In the genomic region with DNA sequence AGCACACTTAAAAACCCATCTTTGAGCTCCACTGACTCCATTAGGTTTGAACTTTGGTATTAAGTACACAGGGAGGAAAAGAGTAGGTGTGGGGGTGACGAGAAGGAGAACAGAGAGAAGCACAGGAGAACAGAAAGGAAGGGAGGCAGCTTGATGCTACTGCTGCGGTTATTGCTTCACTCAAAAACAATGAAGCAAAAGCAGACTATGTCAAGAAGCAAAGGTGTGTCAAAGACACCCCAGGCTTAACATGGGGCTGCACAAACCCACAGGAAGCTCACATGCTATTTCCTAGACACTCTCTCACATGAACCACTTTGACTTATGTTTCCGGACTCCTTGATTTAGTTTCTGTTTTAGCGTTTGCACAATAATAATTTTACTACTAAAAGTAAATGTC, we compare ENCODE assay signal across 7 cellular contexts.
DNase-seq lines count a peak whose midpoint lies in the region; ATAC-seq and TF ChIP-seq lines count a peak whose summit lies in the region.

No MANE protein-coding gene starts in this region.

- TF ChIP-seq EP300 in ovary (IDR thresholded peaks at IDR 0.05): no peak

- WGBS in ovary, 3 donors: 46 to 53% (median 50%) methylated on average over 4 of the region's 4 CpGs

- H3K4me1 Mint-ChIP-seq in mesothelial cell of epicardium: peaks cover 10% of the 10 kb centered on the region

- H3K4me3 Mint-ChIP-seq in mesothelial cell of epicardium: no peak overlapping the region

- intact Hi-C loops in ovary (cut with DNase I): no loop called here

- H3K4me3 ChIP-seq in ovary: no peak overlapping the region

- H3K27ac Mint-ChIP-seq in mesothelial cell of epicardium: no peak overlapping the region

- ATAC-seq in GM21360 (IDR thresholded peaks at IDR 0.05; ENCODE audit: unreplicated experiment): peak; percentile 98
- ATAC-seq in HG03575 (IDR thresholded peaks at IDR 0.05; ENCODE audit: extremely low read depth, insufficient number of reproducible peaks, low FRiP score, unreplicated experiment): peak; percentile 89

- H3K4me1 ChIP-seq in ovary (ENCODE audit: insufficient read depth): no peaks in the 10 kb centered on the region

- no peaks in the 10 kb centered on the region for H3K9me3 ChIP-seq in ovary

- TF ChIP-seq POLR2A in ovary (IDR thresholded peaks at IDR 0.05): no peak

- no peaks in the 10 kb centered on the region for H3K36me3 ChIP-seq in ovary

- H3K27me3 ChIP-seq in ovary: no peaks in the 10 kb centered on the region

- TF ChIP-seq CTCF in mesothelial cell of epicardium (IDR thresholded peaks at IDR 0.05; ENCODE audit: unreplicated experiment) (no peak), ovary (IDR thresholded peaks at IDR 0.05) (no peak)

- H3K9me3 Mint-ChIP-seq in mesothelial cell of epicardium: peaks cover 4% of the 10 kb centered on the region

- no peak overlapping the region for H3K27ac ChIP-seq in ovary

- H3K27me3 Mint-ChIP-seq in mesothelial cell of epicardium (ENCODE audit: low read depth): peaks cover 6% of the 10 kb centered on the region

- peaks cover 3% of the 10 kb centered on the region for H3K36me3 Mint-ChIP-seq in mesothelial cell of epicardium

- peak; percentile 34 for DNase-seq in activated T-cell treated with anti-CD3 and anti-CD28 coated beads, Interleukin-2, amount 50 U/mL, for 1 hour
- DNase-seq in stimulated activated CD8-positive, alpha-beta memory T cell treated with anti-CD3 and anti-CD28 coated beads, Interleukin-12 subunit alpha, Interleukin-12 subunit beta, amount 100 ng/mL, for 1 hour (ENCODE audit: low read depth): peak; percentile 20
- DNase-seq in mesothelial cell of epicardium (ENCODE audit: low spot score in 2 of 2, unreplicated experiment in 2 of 2): no peak
- no peak for DNase-seq in middle frontal gyrus (ENCODE audit: extremely low spot score, low spot score)
- DNase-seq in ovary: no peak

Comparison
In these comparisons a context has a peak if more than half of its experiments do, and no peak if none do; other contexts are left out.
1. DNase-seq: peak in activated T-cell treated with anti-CD3 and anti-CD28 coated beads, Interleukin-2, amount 50 U/mL, for 1 hour (single experiment) and stimulated activated CD8-positive, alpha-beta memory T cell treated with anti-CD3 and anti-CD28 coated beads, Interleukin-12 subunit alpha, Interleukin-12 subunit beta, amount 100 ng/mL, for 1 hour (single experiment); none in mesothelial cell of epicardium (0 of 2), middle frontal gyrus (single experiment) and ovary (0 of 5).